16 cellular contexts compared by ENCODE assay signal in genomic region chr2:134198006-134198634, GRCh38. TPM values are rescaled to one million over a fixed set of nuclear protein-coding genes. Genes with fewer than 3 reads are reported as not detected.
A peak's percentile ranks its signal among the peaks of the same experiment; 100 is the strongest.
DNase-seq lines count a peak whose midpoint lies in the region; ATAC-seq and TF ChIP-seq lines count a peak whose summit lies in the region.
"Had no signal": no experiment of that assay in that cellular context is flagged by ENCODE, and none has a peak within 500 bp of the region (broad histone marks: within the 10 kb centered on the region; RNA-seq: fewer than 3 reads in every experiment).

No MANE protein-coding gene starts in this region.

- DNase-seq in right atrium auricular region (ENCODE audit: low spot score), result no peak
- no peak for DNase-seq in Kasumi-1 (lab: John Stamatoyannopoulos, UW)
- no peak for DNase-seq in islet precursor cell
- DNase-seq in dedifferentiated amniotic fluid mesenchymal stem cell (ENCODE audit: extremely low spot score), result no peak
- DNase-seq: H9; hippocampal formation; mesendoderm; NCI-H1694 treated with DMSO at 0.1 percent for 48 hours; NCI-H748 treated with DMSO at 0.1 percent for 48 hours; SHP77 treated with DMSO at 0.1 percent for 48 hours; stimulated activated CD4-positive, alpha-beta T cell treated with anti-CD3 and anti-CD28 coated beads, Interleukin-4, amount 100 ng/mL, for 24 hours had no signal

- peaks cover 8 to 99% (median 66%) of the 10 kb centered on the region in 11 experiments; a peak in 19 of 22 replicates for H4K20me1 ChIP-seq in BLaER1 treated with 17β-estradiol and CSF1 and Interleukin-3, amounts not matched to agents 10 nM and 100 nM
- H4K20me1 ChIP-seq in Loucy (ENCODE audit: insufficient read depth, low read length, poor library complexity, severe bottlenecking), result peaks cover 21% of the 10 kb centered on the region

- no peak overlapping the region for H3K4me3 ChIP-seq in BLaER1 treated with 17β-estradiol and CSF1 and Interleukin-3, amounts not matched to agents 10 nM and 100 nM
- H3K4me3 ChIP-seq in Loucy (ENCODE audit: low read length, poor library complexity, severe bottlenecking), result no peak overlapping the region
- no peak overlapping the region for H3K4me3 ChIP-seq in right atrium auricular region
- H3K4me3 ChIP-seq: cardiac muscle cell had no signal

- no peaks in the 10 kb centered on the region for H3F3A ChIP-seq in Loucy (ENCODE audit: low read depth)

- no peak overlapping the region for H2AFZ ChIP-seq in Loucy (ENCODE audit: low read length)

- H3K9me3 ChIP-seq in BLaER1 treated with 17β-estradiol and CSF1 and Interleukin-3, amounts not matched to agents 10 nM and 100 nM (replicated peaks in 1 of 11), result no peaks in the 10 kb centered on the region; a peak in 1 of 22 replicates
- H3K9me3 ChIP-seq in Loucy (ENCODE audit: insufficient read depth, low read depth, low read length), result no peaks in the 10 kb centered on the region
- no peaks in the 10 kb centered on the region for H3K9me3 ChIP-seq in right atrium auricular region

- H3K27ac ChIP-seq in BLaER1 treated with 17β-estradiol and CSF1 and Interleukin-3, amounts not matched to agents 10 nM and 100 nM, result peak overlapping the region in 5 of 11 experiments; percentile 1 to 37 (median 15); a peak in 5 of 22 replicates
- peak overlapping the region; percentile 13 to 52 for H3K27ac ChIP-seq in right atrium auricular region
- H3K27ac ChIP-seq: cardiac muscle cell had no signal

- no peaks in the 10 kb centered on the region for H3K27me3 ChIP-seq in BLaER1 treated with 17β-estradiol and CSF1 and Interleukin-3, amounts not matched to agents 10 nM and 100 nM
- H3K27me3 ChIP-seq in Loucy (ENCODE audit: insufficient read depth, low read length, poor library complexity, severe bottlenecking), result no peaks in the 10 kb centered on the region
- H3K27me3 ChIP-seq in right atrium auricular region, result no peaks in the 10 kb centered on the region
- H3K27me3 ChIP-seq: cardiac muscle cell had no signal

- peak; percentile 63 for ATAC-seq in GM18498 (IDR thresholded peaks at IDR 0.05; ENCODE audit: unreplicated experiment)
- ATAC-seq in GM21526 (IDR thresholded peaks at IDR 0.05; ENCODE audit: low FRiP score, unreplicated experiment), result no peak

- H3K4me1 ChIP-seq in BLaER1 treated with 17β-estradiol and CSF1 and Interleukin-3, amounts not matched to agents 10 nM and 100 nM, result peaks cover 18 to 87% (median 61%) of the 10 kb centered on the region in 10 experiments
- H3K4me1 ChIP-seq in Loucy (ENCODE audit: insufficient read depth, low read length, poor library complexity, severe bottlenecking) (peaks cover 29% of the 10 kb centered on the region), right atrium auricular region (peaks cover 0 to 72% of the 10 kb centered on the region in 2 donors)

- TF ChIP-seq CTCF in Loucy (conservative IDR thresholded peaks at IDR 0.05; ENCODE audit: low read length) (no peak), right atrium auricular region (IDR thresholded peaks at IDR 0.05) (no peak)

- H3K9ac ChIP-seq in BLaER1 treated with 17β-estradiol and CSF1 and Interleukin-3, amounts not matched to agents 10 nM and 100 nM, result no peak overlapping the region
- H3K9ac ChIP-seq in Loucy (ENCODE audit: low read depth, low read length, poor library complexity, severe bottlenecking), result no peak overlapping the region

- peaks cover 0 to 31% (median 5%) of the 10 kb centered on the region in 11 experiments; a peak in 8 of 22 replicates for H3K36me3 ChIP-seq in BLaER1 treated with 17β-estradiol and CSF1 and Interleukin-3, amounts not matched to agents 10 nM and 100 nM
- H3K36me3 ChIP-seq in Loucy (ENCODE audit: insufficient read depth, low read length) (no peaks in the 10 kb centered on the region), right atrium auricular region (no peaks in the 10 kb centered on the region)
- H3K36me3 ChIP-seq: cardiac muscle cell had no signal

- no peaks in the 10 kb centered on the region for H3K9me2 ChIP-seq in Loucy (replicated peaks; ENCODE audit: low read depth, low read length)

- peak overlapping the region; percentile 16 to 73 (median 33); a peak in 20 of 22 replicates for H3K4me2 ChIP-seq in BLaER1 treated with 17β-estradiol and CSF1 and Interleukin-3, amounts not matched to agents 10 nM and 100 nM
- peak overlapping the region; percentile 54 for H3K4me2 ChIP-seq in Loucy (ENCODE audit: low read depth, low read length, poor library complexity, severe bottlenecking)

- H3K79me2 ChIP-seq in Loucy (ENCODE audit: insufficient read depth, low read length), result peaks cover 98% of the 10 kb centered on the region

RNA-seq across cellular contexts. Expression of gene MGAT5, which starts 55.8 kb away (rescaled TPM):
- 10 to 100 TPM; 56.9 to 91.0 TPM for total RNA-seq in right atrium auricular region
